ENCODE assay signal across 8 cellular contexts in genomic region chr6:169725270-169726048, GRCh38. TPM values are rescaled to one million over a fixed set of nuclear protein-coding genes. Genes with fewer than 3 reads are reported as not detected.
A peak's percentile ranks its signal among the peaks of the same experiment; 100 is the strongest.
DNase-seq lines count a peak whose midpoint lies in the region; ATAC-seq, FAIRE-seq and TF ChIP-seq lines count a peak whose summit lies in the region.

No MANE protein-coding gene starts in this region.

- ATAC-seq in memory B cell (ENCODE audit: low read depth) (no peak), HG02678 (IDR thresholded peaks at IDR 0.05; ENCODE audit: unreplicated experiment) (no peak), GM21723 (IDR thresholded peaks at IDR 0.05; ENCODE audit: unreplicated experiment) (no peak)
- ATAC-seq in stimulated activated naive CD8-positive, alpha-beta T cell treated with anti-CD3 and anti-CD28 coated beads, Interleukin-15, amount 100 ng/mL, for 72 hours, result peak; percentile 7

- H3K36me3 Mint-ChIP-seq in H9 (ENCODE audit: insufficient read depth in 1 of 3, low read depth in 3 of 3), result peaks cover 0 to 9% (median under 1%) of the 10 kb centered on the region in 3 experiments; a peak in 3 of 7 replicates
- no peaks in the 10 kb centered on the region for H3K36me3 Mint-ChIP-seq in memory B cell

- peak overlapping the region; percentile 60 for H3K4me2 ChIP-seq in H9 (ENCODE audit: insufficient read depth, insufficient read length, low read length)
- H3K4me2 ChIP-seq in H1 (ENCODE audit: insufficient read depth in 1 of 2, low read depth in 2 of 2, low read length in 2 of 2), result peak overlapping the region; percentile 80 to 97

- 100% methylated on average over 2 of the region's 21 CpGs for WGBS in H9 (ENCODE audit: extremely low coverage, insufficient read length, low lambda C conversion rate)
- 28 to 100% methylated on average over 1 to 21 of the region's 21 CpGs for WGBS in H1 (ENCODE audit: extremely low coverage in 1 of 2, insufficient coverage in 1 of 2, insufficient read length in 1 of 2, insufficient replicate concordance in 2 of 2, low coverage in 1 of 2, low lambda C conversion rate in 2 of 2, missing lambda C conversion rate in 1 of 2), 2 experiments

- H4K8ac ChIP-seq in H9 (replicated peaks; ENCODE audit: insufficient read length, low read depth, low read length), result no peak overlapping the region
- H4K8ac ChIP-seq in H1 (ENCODE audit: extremely low read depth, insufficient read depth, low read length), result peak overlapping the region; percentile 95; the same call in 1 of the 2 replicates

- H3K4ac ChIP-seq in H9 (ENCODE audit: low read depth, low read length), result no peak overlapping the region; the same call in 1 of the 2 replicates
- peak overlapping the region; percentile 79 for H3K4ac ChIP-seq in H1 (replicated peaks; ENCODE audit: insufficient read length, low read depth, low read length)

- H3K23me2 ChIP-seq in H9 (ENCODE audit: insufficient read length, low read depth, low read length, poor library complexity, severe bottlenecking), result peaks cover 18% of the 10 kb centered on the region
- peaks cover 15% of the 10 kb centered on the region for H3K23me2 ChIP-seq in H1 (ENCODE audit: low read depth, low read length)

- H3K27me3 Mint-ChIP-seq in H9 (ENCODE audit: low read depth), result peaks cover 4% of the 10 kb centered on the region
- H3K27me3 Mint-ChIP-seq in memory B cell, result no peaks in the 10 kb centered on the region
- no peaks in the 10 kb centered on the region for H3K27me3 Mint-ChIP-seq in stimulated activated naive CD8-positive, alpha-beta T cell treated with anti-CD3 and anti-CD28 coated beads, Interleukin-15, amount 100 ng/mL, for 72 hours

- H2AK5ac ChIP-seq in H9 (ENCODE audit: insufficient read length, low read length), result no peak overlapping the region
- peak overlapping the region; percentile 56; the same call in 1 of the 2 replicates for H2AK5ac ChIP-seq in H1 (ENCODE audit: low read depth, low read length)

- TF ChIP-seq EP300 in H1 (IDR thresholded peaks at IDR 0.05; ENCODE audit: borderline replicate concordance in 1 of 2, low read depth in 2 of 2, low read length in 2 of 2), result no peak

- H3K9me3 Mint-ChIP-seq in H9 (no peaks in the 10 kb centered on the region; a peak in 2 of 5 replicates), memory B cell (no peaks in the 10 kb centered on the region)
- H3K9me3 Mint-ChIP-seq in stimulated activated naive CD8-positive, alpha-beta T cell treated with anti-CD3 and anti-CD28 coated beads, Interleukin-15, amount 100 ng/mL, for 72 hours, result no peaks in the 10 kb centered on the region

- H2BK5ac ChIP-seq in H9 (ENCODE audit: insufficient read length, low read length) (no peak overlapping the region), H1 (ENCODE audit: low read depth, low read length) (peak overlapping the region; percentile 83; the same call in 1 of the 2 replicates)

- intact Hi-C loops in A673 (cut with micrococcal nuclease; ENCODE audit: unreplicated experiment), result loop anchor here (2.0 kb wide), 1 partner anchor 25 kb away; the partner anchor contains the start of genes DYNLT2 and ERMARD

- H3K4me1 ChIP-seq in A673 (ENCODE audit: insufficient read depth, low read length, poor library complexity, severe bottlenecking), result peaks cover 32% of the 10 kb centered on the region
- no peaks in the 10 kb centered on the region; the same call in 1 of the 2 replicates for H3K4me1 ChIP-seq in H9 (ENCODE audit: insufficient read depth, low read length)
- H3K4me1 ChIP-seq in H1 (replicated peaks in 1 of 4; ENCODE audit: control insufficient read depth in 3 of 4, insufficient read depth in 4 of 4, low read length in 3 of 4), result peaks cover 0 to 9% (median 4%) of the 10 kb centered on the region in 4 experiments; a peak in 5 of 7 replicates

- TSS peak; percentile 57 for BruUV-seq in A673 (replicated peaks; lab: Mats Ljungman, UMichigan)

- peak overlapping the region; percentile 98 for H3K18ac ChIP-seq in H9 (ENCODE audit: insufficient read length, low read depth, low read length)
- H3K18ac ChIP-seq in H1 (ENCODE audit: extremely low read depth, low read length), result peak overlapping the region; percentile 89; the same call in 1 of the 2 replicates

- no peak for TF ChIP-seq RAD21 in H1 (IDR thresholded peaks at IDR 0.05 in 1 of 2, conservative IDR thresholded peaks at IDR 0.05 in 1 of 2; ENCODE audit: low read depth in 2 of 2, low read length in 2 of 2)

- no peaks in the 10 kb centered on the region for H3K27me3 ChIP-seq in A673 (replicated peaks; ENCODE audit: insufficient read depth, low read depth, low read length, poor library complexity)
- no peaks in the 10 kb centered on the region for H3K27me3 ChIP-seq in H9 (ENCODE audit: insufficient read depth, low read length)
- H3K27me3 ChIP-seq in H1 (replicated peaks in 1 of 4; ENCODE audit: control insufficient read depth in 3 of 4, extremely low read depth in 1 of 4, insufficient read depth in 3 of 4, low read length in 3 of 4), result peaks cover 0 to 2% (median under 1%) of the 10 kb centered on the region in 4 experiments; a peak in 1 of 7 replicates

- TF ChIP-seq POLR2A in H1 (IDR thresholded peaks at IDR 0.05; ENCODE audit: control extremely low read depth in 1 of 2, low read depth in 2 of 2, low read length in 2 of 2), result no peak; a peak in 2 of 3 replicates

- H3K79me1 ChIP-seq in H9 (ENCODE audit: insufficient read depth, low read depth, low read length, poor library complexity, severe bottlenecking), result no peaks in the 10 kb centered on the region
- peaks cover 3% of the 10 kb centered on the region; the same call in 1 of the 2 replicates for H3K79me1 ChIP-seq in H1 (ENCODE audit: low read depth, low read length)

- POLR2A ChIA-PET in A673 (lab: Charles Lee; ENCODE audit: low non-redundant PET), result no interaction called here
- POLR2A ChIA-PET in H1 (lab: Charles Lee; ENCODE audit: partially characterized antibody), result interaction anchor here (1.1 to 5.9 kb wide), 7 partner anchors 10 to 38 kb away, joined by 4 to 58 read pairs (median 6); partner anchors contain the start of genes C6orf120, DYNLT2, ERMARD and WDR27

- peak overlapping the region; percentile 87 for H3K9ac ChIP-seq in H9 (ENCODE audit: extremely low read depth, insufficient read length, low read length)
- peak overlapping the region in 3 of 4 experiments; percentile 83 to 96 (median 92); a peak in 6 of 7 replicates for H3K9ac ChIP-seq in H1 (replicated peaks in 1 of 4; ENCODE audit: extremely low read depth in 1 of 4, low read depth in 3 of 4, low read length in 3 of 4)

- H3K4me1 Mint-ChIP-seq in H9, result peaks cover 22 to 24% of the 10 kb centered on the region in 2 experiments
- peaks cover 10% of the 10 kb centered on the region for H3K4me1 Mint-ChIP-seq in memory B cell
- peaks cover 36% of the 10 kb centered on the region for H3K4me1 Mint-ChIP-seq in stimulated activated naive CD8-positive, alpha-beta T cell treated with anti-CD3 and anti-CD28 coated beads, Interleukin-15, amount 100 ng/mL, for 72 hours

- H3K56ac ChIP-seq in H9 (ENCODE audit: insufficient read length, low read depth, low read length) (no peak overlapping the region), H1 (replicated peaks; ENCODE audit: insufficient read length, low read depth, low read length) (peak overlapping the region; percentile 77)

- H4K20me1 ChIP-seq in H9 (ENCODE audit: control insufficient read depth, insufficient read depth, insufficient read length), result no peaks in the 10 kb centered on the region
- H4K20me1 ChIP-seq in H1 (replicated peaks in 1 of 2; ENCODE audit: control insufficient read depth in 1 of 2, insufficient read depth in 2 of 2, low read length in 2 of 2), result peaks cover 1 to 10% of the 10 kb centered on the region in 2 experiments

- H3T11ph ChIP-seq in H9 (ENCODE audit: low read length), result no peak overlapping the region

- no peak for DNase-seq in A673 (ENCODE audit: low spot score)
- DNase-seq in H9, result peak; percentile 66
- peak; percentile 31 for DNase-seq in SKM-1 treated with dmso at 0.1 percent for 144 hours (lab: John Stamatoyannopoulos, UW; ENCODE audit: unreplicated experiment)
- DNase-seq in H1 (ENCODE audit: low read depth in 1 of 2, low spot score in 2 of 2), result peak in 1 of 2 experiments; percentile 49
- DNase-seq in memory B cell (ENCODE audit: low spot score in 2 of 2), result no peak
- DNase-seq in stimulated activated naive CD8-positive, alpha-beta T cell treated with anti-CD3 and anti-CD28 coated beads, Interleukin-15, amount 100 ng/mL, for 72 hours, result peak; percentile 4 to 28

- H2BK12ac ChIP-seq in H9 (ENCODE audit: insufficient read length, low read depth, low read length), result no peak overlapping the region
- H2BK12ac ChIP-seq in H1 (ENCODE audit: low read depth, low read length), result 0 out of 2 replicates have a peak overlapping the region, but pooled peaks have one; percentile 86

- H3K4me3 ChIP-seq in A673 (ENCODE audit: low read depth, low read length, poor library complexity, severe bottlenecking) (peak overlapping the region; percentile 61), H1 (ENCODE audit: extremely low read depth in 1 of 4, insufficient read depth in 2 of 4, low read depth in 3 of 4, low read length in 4 of 4) (peak overlapping the region; percentile 68 to 87 (median 79))

- no peak overlapping the region for H2BK20ac ChIP-seq in H9 (ENCODE audit: low read depth, low read length, poor library complexity, severe bottlenecking)
- H2BK20ac ChIP-seq in H1 (ENCODE audit: low read length), result no peak overlapping the region

- peak overlapping the region; percentile 42 to 95 (median 79); a peak in 5 of 7 replicates for H3K27ac Mint-ChIP-seq in H9
- H3K27ac Mint-ChIP-seq in memory B cell, result peak overlapping the region; percentile 73
- H3K27ac Mint-ChIP-seq in stimulated activated naive CD8-positive, alpha-beta T cell treated with anti-CD3 and anti-CD28 coated beads, Interleukin-15, amount 100 ng/mL, for 72 hours, result peak overlapping the region; percentile 69 to 73

- H3K36me3 ChIP-seq in A673 (ENCODE audit: insufficient read depth, low read length, poor library complexity, severe bottlenecking), result no peaks in the 10 kb centered on the region
- no peaks in the 10 kb centered on the region for H3K36me3 ChIP-seq in H1 (ENCODE audit: control insufficient read depth in 2 of 4, insufficient read depth in 4 of 4, low read length in 3 of 4)

- H3K9me3 ChIP-seq in A673 (ENCODE audit: low read depth, low read length, poor library complexity, severe bottlenecking), result no peaks in the 10 kb centered on the region
- no peaks in the 10 kb centered on the region for H3K9me3 ChIP-seq in H9 (ENCODE audit: control insufficient read depth, low read depth, low read length)
- H3K9me3 ChIP-seq in H1 (ENCODE audit: insufficient read depth in 2 of 2, low read depth in 1 of 2, low read length in 1 of 2), result no peaks in the 10 kb centered on the region

- TF ChIP-seq CTCF in A673 (conservative IDR thresholded peaks at IDR 0.05; ENCODE audit: low read depth, low read length) (no peak), H9 (conservative IDR thresholded peaks at IDR 0.05) (no peak), H1 (IDR thresholded peaks at IDR 0.05; ENCODE audit: control extremely low read depth in 1 of 3, insufficient read depth in 1 of 3, low read depth in 1 of 3, low read length in 3 of 3) (no peak)

- H4K5ac ChIP-seq in H9 (ENCODE audit: insufficient read length, low read depth, low read length) (no peak overlapping the region), H1 (ENCODE audit: insufficient read length, low read depth, low read length) (no peak overlapping the region)

- peak overlapping the region; percentile 100; the same call in 1 of the 2 replicates for H3K14ac ChIP-seq in H9 (ENCODE audit: insufficient read depth, low read length)
- no peak overlapping the region for H3K14ac ChIP-seq in H1 (ENCODE audit: insufficient read length)

- H3K27ac ChIP-seq in A673 (ENCODE audit: low read depth, low read length, poor library complexity, severe bottlenecking) (peak overlapping the region; percentile 78), H9 (ENCODE audit: insufficient read length, low read depth, low read length) (no peak overlapping the region), H1 (ENCODE audit: low read depth, low read length) (peak overlapping the region; percentile 93; the same call in 1 of the 2 replicates)

- no peak overlapping the region for H4K91ac ChIP-seq in H9 (ENCODE audit: insufficient read length, low read depth, low read length)
- peak overlapping the region; percentile 95 for H4K91ac ChIP-seq in H1 (replicated peaks; ENCODE audit: insufficient read length, low read length)

- H3K23ac ChIP-seq in H9 (ENCODE audit: insufficient read length, low read depth, low read length) (no peak overlapping the region), H1 (ENCODE audit: insufficient read length) (no peak overlapping the region)

- peak overlapping the region; percentile 79 to 88 for H3K4me3 Mint-ChIP-seq in H9
- H3K4me3 Mint-ChIP-seq in memory B cell, result peak overlapping the region; percentile 80
- H3K4me3 Mint-ChIP-seq in stimulated activated naive CD8-positive, alpha-beta T cell treated with anti-CD3 and anti-CD28 coated beads, Interleukin-15, amount 100 ng/mL, for 72 hours, result peak overlapping the region; percentile 71 to 78

- H2AFZ ChIP-seq in H9 (ENCODE audit: low read length) (no peak overlapping the region), H1 (ENCODE audit: low read length) (0 out of 2 replicates have a peak overlapping the region, but pooled peaks have one; percentile 39)

- CTCF ChIA-PET in A673 (lab: Charles Lee) (no interaction called here), H1 (lab: Charles Lee; ENCODE audit: partially characterized antibody) (interaction anchor here (0.6 to 1.3 kb wide), 2 partner anchors 22 to 41 kb away, joined by 3 read pairs; no protein-coding TSS in a partner anchor)

- no peak for FAIRE-seq in H1 (lab: Jason Lieb, UNC)

- H3K79me2 ChIP-seq in H9 (ENCODE audit: insufficient read depth, low read length) (peaks cover 2% of the 10 kb centered on the region; the same call in 1 of the 2 replicates), H1 (ENCODE audit: control insufficient read depth in 1 of 2, insufficient read depth in 2 of 2, low read length in 2 of 2) (peaks cover 0 to 28% of the 10 kb centered on the region in 2 experiments; a peak in 2 of 4 replicates)

- H2BK15ac ChIP-seq in H9 (ENCODE audit: low read depth, low read length) (no peak overlapping the region), H1 (ENCODE audit: low read length) (0 out of 2 replicates have a peak overlapping the region, but pooled peaks have one; percentile 14)

- H2BK120ac ChIP-seq in H9 (ENCODE audit: low read depth, low read length, poor library complexity, severe bottlenecking), result no peak overlapping the region
- H2BK120ac ChIP-seq in H1 (replicated peaks; ENCODE audit: low read depth, low read length), result no peak overlapping the region

RNA-seq across cellular contexts. Expression of gene PHF10, which starts 1.2 kb away (rescaled TPM):
- total RNA-seq in A673 (2021) (58.4 and 61.4 TPM in 2 replicates), H9 (2021) (59.0 and 59.8 TPM in 2 replicates)
- 50.0 and 51.1 TPM in 2 replicates for total RNA-seq in H1 (2021; fragmentation: NEBNext Ultra II Directional; extraction: Animal tissue kit (Norgen Biotek cat#: 25700))
- polyA plus RNA-seq in H1 (2011; rRNA removed), result 8.9 and 15.6 TPM in 2 replicates
- 18.4 TPM for polyA plus RNA-seq in H1 (2011; cell fraction: cytosol; rRNA removed)
- polyA plus RNA-seq in H1 (2011; cell fraction: nucleus; rRNA removed), result 8.8 TPM
- 26.3 to 41.6 TPM (median 31.8 TPM) in 4 replicates for polyA plus RNA-seq in H1 (2012, experiment 1 of 2)
- 14.0 TPM for polyA plus RNA-seq in H1 (2012, experiment 2 of 2)
- polyA plus RNA-seq in H1 (2013, experiment 1 of 2), result 32.5 TPM
- polyA plus RNA-seq in H1 (2013, experiment 2 of 2), result 32.7 TPM
- 11.8 and 13.4 TPM in 2 replicates for polyA minus RNA-seq in H1 (2011; rRNA and poly(A)+ RNA removed)
- 13.4 TPM for polyA minus RNA-seq in H1 (2011; cell fraction: cytosol; rRNA and poly(A)+ RNA removed)
- 15.8 TPM for polyA minus RNA-seq in H1 (2011; cell fraction: nucleus; rRNA and poly(A)+ RNA removed)

RNA-seq across cellular contexts. Expression of gene C6orf120, which starts 23.5 kb away (rescaled TPM):
- 23.2 and 25.9 TPM in 2 replicates for total RNA-seq in A673 (2021)
- total RNA-seq in H9 (2021), result 22.2 and 23.2 TPM in 2 replicates
- 29.1 and 30.6 TPM in 2 replicates for total RNA-seq in H1 (2021; fragmentation: NEBNext Ultra II Directional; extraction: Animal tissue kit (Norgen Biotek cat#: 25700))
- 16.2 and 21.2 TPM in 2 replicates for polyA plus RNA-seq in H1 (2011; rRNA removed)
- polyA plus RNA-seq in H1 (2011; cell fraction: cytosol; rRNA removed), result 20.4 TPM
- 16.1 TPM for polyA plus RNA-seq in H1 (2011; cell fraction: nucleus; rRNA removed)
- polyA plus RNA-seq in H1 (2012, experiment 1 of 2), result 15.2 to 22.4 TPM (median 16.6 TPM) in 4 replicates
- polyA plus RNA-seq in H1 (2012, experiment 2 of 2), result 4.7 TPM
- 27.9 TPM for polyA plus RNA-seq in H1 (2013, experiment 1 of 2)
- polyA plus RNA-seq in H1 (2013, experiment 2 of 2), result 31.0 TPM
- 9.8 and 14.2 TPM in 2 replicates for polyA minus RNA-seq in H1 (2011; rRNA and poly(A)+ RNA removed)
- 19.7 TPM for polyA minus RNA-seq in H1 (2011; cell fraction: cytosol; rRNA and poly(A)+ RNA removed)
- 23.7 TPM for polyA minus RNA-seq in H1 (2011; cell fraction: nucleus; rRNA and poly(A)+ RNA removed)

RNA-seq across cellular contexts. Expression of gene WDR27, which starts 23.6 kb away (rescaled TPM):
- total RNA-seq in A673 (2021), result 77.3 and 89.1 TPM in 2 replicates
- total RNA-seq in H9 (2021), result 38.4 and 48.7 TPM in 2 replicates
- 64.7 and 68.6 TPM in 2 replicates for total RNA-seq in H1 (2021; fragmentation: NEBNext Ultra II Directional; extraction: Animal tissue kit (Norgen Biotek cat#: 25700))
- 53.6 and 77.6 TPM in 2 replicates for polyA plus RNA-seq in H1 (2011; rRNA removed)
- polyA plus RNA-seq in H1 (2011; cell fraction: cytosol; rRNA removed), result 77.6 TPM
- 539 TPM for polyA plus RNA-seq in H1 (2011; cell fraction: nucleus; rRNA removed)
- 45.1 to 60.7 TPM (median 52.9 TPM) in 4 replicates for polyA plus RNA-seq in H1 (2012, experiment 1 of 2)
- 5.7 TPM for polyA plus RNA-seq in H1 (2012, experiment 2 of 2)
- polyA plus RNA-seq in H1 (2013, experiment 1 of 2), result 39.7 TPM
- 35.8 TPM for polyA plus RNA-seq in H1 (2013, experiment 2 of 2)
- 73.4 and 74.5 TPM in 2 replicates for polyA minus RNA-seq in H1 (2011; rRNA and poly(A)+ RNA removed)
- 79.7 TPM for polyA minus RNA-seq in H1 (2011; cell fraction: cytosol; rRNA and poly(A)+ RNA removed)
- polyA minus RNA-seq in H1 (2011; cell fraction: nucleus; rRNA and poly(A)+ RNA removed), result 253 TPM

RNA-seq across cellular contexts. Expression of gene DYNLT2, which starts 25.9 kb away (rescaled TPM):
- total RNA-seq in A673 (2021) (2.4 TPM in 2 replicates), H9 (2021) (1.3 and 1.8 TPM in 2 replicates)
- total RNA-seq in H1 (2021; fragmentation: NEBNext Ultra II Directional; extraction: Animal tissue kit (Norgen Biotek cat#: 25700)), result 1.6 and 1.8 TPM in 2 replicates
- polyA plus RNA-seq in H1 (2011; rRNA removed), result 0.48 and 0.74 TPM in 2 replicates
- 1.9 TPM for polyA plus RNA-seq in H1 (2011; cell fraction: cytosol; rRNA removed)
- 0.84 TPM for polyA plus RNA-seq in H1 (2011; cell fraction: nucleus; rRNA removed)
- polyA plus RNA-seq in H1 (2012, experiment 1 of 2), result 0.64 to 1.9 TPM (median 1.0 TPM) in 4 replicates
- 0.08 TPM for polyA plus RNA-seq in H1 (2012, experiment 2 of 2)
- polyA plus RNA-seq in H1 (2013, experiment 1 of 2), result 3.5 TPM
- polyA plus RNA-seq in H1 (2013, experiment 2 of 2), result 3.1 TPM
- polyA minus RNA-seq in H1 (2011; rRNA and poly(A)+ RNA removed), result 0.38 and 0.71 TPM in 2 replicates
- 0.73 TPM for polyA minus RNA-seq in H1 (2011; cell fraction: cytosol; rRNA and poly(A)+ RNA removed)
- polyA minus RNA-seq in H1 (2011; cell fraction: nucleus; rRNA and poly(A)+ RNA removed), result 2.4 TPM

RNA-seq across cellular contexts. Expression of gene ERMARD, which starts 26.0 kb away (rescaled TPM):
- total RNA-seq in A673 (2021) (19.6 and 23.2 TPM in 2 replicates), H9 (2021) (11.7 and 13.6 TPM in 2 replicates)
- 11.2 and 12.2 TPM in 2 replicates for total RNA-seq in H1 (2021; fragmentation: NEBNext Ultra II Directional; extraction: Animal tissue kit (Norgen Biotek cat#: 25700))
- 25.6 and 27.3 TPM in 2 replicates for polyA plus RNA-seq in H1 (2011; rRNA removed)
- polyA plus RNA-seq in H1 (2011; cell fraction: cytosol; rRNA removed), result 29.5 TPM
- polyA plus RNA-seq in H1 (2011; cell fraction: nucleus; rRNA removed), result 41.8 TPM
- polyA plus RNA-seq in H1 (2012, experiment 1 of 2), result 13.9 to 19.1 TPM (median 15.5 TPM) in 4 replicates
- 4.3 TPM for polyA plus RNA-seq in H1 (2012, experiment 2 of 2)
- polyA plus RNA-seq in H1 (2013, experiment 1 of 2), result 10.4 TPM
- 10.1 TPM for polyA plus RNA-seq in H1 (2013, experiment 2 of 2)
- polyA minus RNA-seq in H1 (2011; rRNA and poly(A)+ RNA removed), result 12.0 and 13.1 TPM in 2 replicates
- polyA minus RNA-seq in H1 (2011; cell fraction: cytosol; rRNA and poly(A)+ RNA removed), result 5.2 TPM
- polyA minus RNA-seq in H1 (2011; cell fraction: nucleus; rRNA and poly(A)+ RNA removed), result 14.8 TPM

Comparison
In these comparisons a context has a peak if more than half of its experiments do, and no peak if none do; other contexts are left out.
1. DNase-seq: peak in H9 (single experiment), SKM-1 treated with dmso at 0.1 percent for 144 hours (single experiment) and stimulated activated naive CD8-positive, alpha-beta T cell treated with anti-CD3 and anti-CD28 coated beads, Interleukin-15, amount 100 ng/mL, for 72 hours (2 of 2); none in A673 (single experiment) and memory B cell (0 of 2).
2. Peak in every context shown above with its lines, with median percentiles within 50 percentile points of each other: H3K27ac Mint-ChIP-seq and H3K4me3 Mint-ChIP-seq.